8 cellular contexts compared by ENCODE assay signal in genomic region chrX:153723351-153724251, GRCh38. TPM values are rescaled to one million over a fixed set of nuclear protein-coding genes. Genes with fewer than 3 reads are reported as not detected.
DNase-seq lines count a peak whose midpoint lies in the region; ATAC-seq, FAIRE-seq and TF ChIP-seq lines count a peak whose summit lies in the region.

No MANE protein-coding gene starts in this region.

- peak overlapping the region; percentile 52; the same call in 1 of the 2 replicates for H2AFZ ChIP-seq in DND-41 (ENCODE audit: low read depth, low read length)
- no peak overlapping the region for H2AFZ ChIP-seq in SK-N-SH (ENCODE audit: low read depth)

- peak in 1 of 3 donors; percentile 9 for TF ChIP-seq POLR2A in body of pancreas (IDR thresholded peaks at IDR 0.05)

- peaks cover 39% of the 10 kb centered on the region for H3K36me3 ChIP-seq in DND-41 (ENCODE audit: insufficient read depth, low read length)
- H3K36me3 ChIP-seq in SK-N-SH (replicated peaks in 1 of 2; ENCODE audit: control insufficient read depth in 1 of 2, insufficient read depth in 2 of 2, low read length in 1 of 2) = peaks cover 8 to 22% of the 10 kb centered on the region in 2 experiments
- H3K36me3 ChIP-seq in body of pancreas (replicated peaks in 1 of 2; ENCODE audit: insufficient read depth in 1 of 2, low read depth in 2 of 2) = no peaks in the 10 kb centered on the region
- peaks cover 1% of the 10 kb centered on the region for H3K36me3 ChIP-seq in kidney epithelial cell (ENCODE audit: control insufficient read depth, insufficient read depth, low read length)

- H3K9me2 ChIP-seq in SK-N-SH = no peaks in the 10 kb centered on the region

- H3K27me3 ChIP-seq in DND-41 (ENCODE audit: insufficient read depth, low read length, poor library complexity) = no peaks in the 10 kb centered on the region
- no peaks in the 10 kb centered on the region; the same call in 1 of the 2 replicates for H3K27me3 ChIP-seq in SK-N-SH (ENCODE audit: insufficient read depth)
- no peaks in the 10 kb centered on the region for H3K27me3 ChIP-seq in body of pancreas
- no peaks in the 10 kb centered on the region for H3K27me3 ChIP-seq in kidney epithelial cell (ENCODE audit: control insufficient read depth, insufficient read depth, low read length)

- no peak for TF ChIP-seq RAD21 in SK-N-SH (IDR thresholded peaks at IDR 0.05; ENCODE audit: low read length)

- H3K79me2 ChIP-seq in DND-41 (ENCODE audit: insufficient read depth, low read length) (peaks cover 45% of the 10 kb centered on the region), SK-N-SH (ENCODE audit: insufficient read depth) (peaks cover 49% of the 10 kb centered on the region)

- no peaks in the 10 kb centered on the region for H3K9me3 ChIP-seq in DND-41 (ENCODE audit: insufficient read depth, low read length, severe bottlenecking)
- no peaks in the 10 kb centered on the region for H3K9me3 ChIP-seq in SK-N-SH
- no peaks in the 10 kb centered on the region for H3K9me3 ChIP-seq in body of pancreas

- peak; percentile 12 for DNase-seq in DND-41
- DNase-seq in HTR-8/SVneo (ENCODE audit: insufficient read length, low spot score) = peak; percentile 11
- peak; percentile 68 for DNase-seq in SK-N-SH
- DNase-seq in body of pancreas = peak; percentile 37 to 51 (median 45)
- no peak for DNase-seq in kidney epithelial cell (ENCODE audit: low read depth)
- DNase-seq in stimulated activated CD4-positive, alpha-beta T cell treated with anti-CD3 and anti-CD28 coated beads, TNF-alpha, amount 100 ng/mL, for 48 hours (ENCODE audit: low read depth in 3 of 3) = peak in 2 of 3 donors; percentile 27 to 60
- no peak for DNase-seq in ureter (ENCODE audit: low spot score)

- no peak for TF ChIP-seq EP300 in SK-N-SH (IDR thresholded peaks at IDR 0.05; ENCODE audit: borderline replicate concordance in 1 of 2, low read depth in 1 of 2, low read length in 1 of 2)

- TF ChIP-seq CTCF in DND-41 (IDR thresholded peaks at IDR 0.05; ENCODE audit: borderline replicate concordance, extremely low read depth, low read length, poor library complexity, severe bottlenecking) (peak; percentile 54), SK-N-SH (IDR thresholded peaks at IDR 0.05) (peak; percentile 49), body of pancreas (IDR thresholded peaks at IDR 0.05) (peak in 2 of 7 experiments; percentile 2 to 18), kidney epithelial cell (IDR thresholded peaks at IDR 0.05; ENCODE audit: insufficient read depth, low read length, poor library complexity, severe bottlenecking) (peak; percentile 56)

- intact Hi-C loops in body of pancreas (cut with DNase I) = no loop called here

- CTCF ChIA-PET in SK-N-SH (lab: Yijun Ruan, JAX) = no interaction called here

- POLR2A ChIA-PET in SK-N-SH (lab: Yijun Ruan, JAX) = no interaction called here

- H4K20me1 ChIP-seq in DND-41 (ENCODE audit: insufficient read depth, low read length) (peaks cover 31% of the 10 kb centered on the region), SK-N-SH (ENCODE audit: insufficient read depth) (peaks cover 30% of the 10 kb centered on the region)

- peak overlapping the region; percentile 78 for H3K9ac ChIP-seq in DND-41 (ENCODE audit: low read depth, low read length)
- peak overlapping the region; percentile 76 for H3K9ac ChIP-seq in SK-N-SH

- H3K4me2 ChIP-seq in DND-41 (ENCODE audit: insufficient read depth, low read length) = peak overlapping the region; percentile 97
- peak overlapping the region; percentile 84 for H3K4me2 ChIP-seq in SK-N-SH

- H3F3A ChIP-seq in SK-N-SH (replicated peaks; ENCODE audit: insufficient read depth) = no peaks in the 10 kb centered on the region

- whole genome bisulfite sequencing in SK-N-SH (ENCODE audit: low lambda C conversion rate) = 14% methylated on average over 14 of the region's 78 CpGs
- 0 to 1% methylated on average over 5 to 38 of the region's 78 CpGs for WGBS in body of pancreas, 2 donors

- H3K4me1 ChIP-seq in DND-41 (ENCODE audit: insufficient read depth, low read length) (peaks cover 24% of the 10 kb centered on the region), SK-N-SH (ENCODE audit: control insufficient read depth in 1 of 2, insufficient read depth in 2 of 2, low read depth in 1 of 2, low read length in 1 of 2) (peaks cover 7 to 38% of the 10 kb centered on the region in 2 experiments; a peak in 3 of 4 replicates), body of pancreas (peaks cover 79% of the 10 kb centered on the region)

- no peak for FAIRE-seq in HTR-8/SVneo (lab: Jason Lieb, UNC)

- H3K4me3 ChIP-seq in DND-41 (ENCODE audit: low read depth in 1 of 2, low read length in 2 of 2) (peak overlapping the region; percentile 62 to 85; a peak in 3 of 4 replicates), SK-N-SH (ENCODE audit: low read depth in 2 of 2, low read length in 1 of 2) (peak overlapping the region; percentile 63 to 64), body of pancreas (peak overlapping the region; percentile 16 to 58), kidney epithelial cell (ENCODE audit: low read depth, low read length) (peak overlapping the region; percentile 74)

- peak overlapping the region; percentile 78 for H3K27ac ChIP-seq in DND-41 (ENCODE audit: low read length)
- H3K27ac ChIP-seq in SK-N-SH (ENCODE audit: low read depth in 2 of 2, low read length in 1 of 2) = peak overlapping the region; percentile 76
- H3K27ac ChIP-seq in body of pancreas = peak overlapping the region; percentile 48 to 92 (median 87)

- ATAC-seq in DND-41 (ENCODE audit: insufficient read depth, low read depth) (peak; percentile 55), GM21423 (IDR thresholded peaks at IDR 0.05; ENCODE audit: unreplicated experiment) (peak; percentile 29), body of pancreas (no peak)

TF ChIP-seq in SK-N-SH, 30 proteins besides CTCF, POLR2A, EP300 and RAD21 (continues in another document):
- peak; percentile 50; the same call in 1 of the 2 replicates for TF ChIP-seq MXI1 (IDR thresholded peaks at IDR 0.05; ENCODE audit: low read depth, low read length)
- no peak for TF ChIP-seq RCOR1 (IDR thresholded peaks at IDR 0.05; ENCODE audit: low read length)
- TF ChIP-seq EZH2phosphoT487 (IDR thresholded peaks at IDR 0.05; ENCODE audit: borderline replicate concordance, low read depth) = no peak
- peak; percentile 70; the same call in 1 of the 2 replicates for TF ChIP-seq MAX (IDR thresholded peaks at IDR 0.05; ENCODE audit: low read depth)
- TF ChIP-seq FOXJ3 (CRISPR knock-in tag; IDR thresholded peaks at IDR 0.05) = no peak
- no peak for TF ChIP-seq CHD2 (IDR thresholded peaks at IDR 0.05; ENCODE audit: low read length, partially characterized antibody)
- TF ChIP-seq SIN3A (IDR thresholded peaks at IDR 0.05; ENCODE audit: borderline replicate concordance, low read depth, low read length) = no peak
- TF ChIP-seq ZBTB33 (IDR thresholded peaks at IDR 0.05; ENCODE audit: borderline replicate concordance, low read depth) = no peak

RNA-seq across cellular contexts. Expression of gene BCAP31, which starts 0.6 kb away (rescaled TPM):
- polyA plus RNA-seq in SK-N-SH (2012; rRNA removed) = 173 and 220 TPM in 2 replicates
- 161 and 178 TPM in 2 replicates for polyA plus RNA-seq in SK-N-SH (2012; cell fraction: cytosol; rRNA removed)
- 111 and 125 TPM in 2 replicates for polyA plus RNA-seq in SK-N-SH (2012; cell fraction: nucleus; rRNA removed)
- total RNA-seq in body of pancreas (10 to 100 TPM; 64.6 TPM), kidney epithelial cell (148 and 179 TPM in 2 replicates), ureter (315 TPM)

RNA-seq across cellular contexts. Expression of gene ABCD1, which starts 1.1 kb away (rescaled TPM):
- polyA plus RNA-seq in SK-N-SH (2012; rRNA removed) = 7.2 and 7.9 TPM in 2 replicates
- 2.8 and 5.4 TPM in 2 replicates for polyA plus RNA-seq in SK-N-SH (2012; cell fraction: cytosol; rRNA removed)
- polyA plus RNA-seq in SK-N-SH (2012; cell fraction: nucleus; rRNA removed) = 17.4 and 18.9 TPM in 2 replicates
- 10 to 100 TPM; 11.2 to 31.6 TPM for total RNA-seq in body of pancreas
- 14.2 and 15.3 TPM in 2 replicates for total RNA-seq in kidney epithelial cell
- total RNA-seq in ureter = 15.1 TPM

RNA-seq across cellular contexts. Expression of gene SLC6A8, which starts 35.9 kb away (rescaled TPM):
- polyA plus RNA-seq in SK-N-SH (2012; rRNA removed) = 22.3 and 30.8 TPM in 2 replicates
- polyA plus RNA-seq in SK-N-SH (2012; cell fraction: cytosol; rRNA removed) = 14.8 and 24.2 TPM in 2 replicates
- polyA plus RNA-seq in SK-N-SH (2012; cell fraction: nucleus; rRNA removed) = 64.5 and 67.9 TPM in 2 replicates
- total RNA-seq in body of pancreas (10 to 100 TPM; 11.7 to 18.5 TPM), kidney epithelial cell (35.0 and 36.0 TPM in 2 replicates), ureter (70.3 TPM)

RNA-seq across cellular contexts. Expression of gene PLXNB3, which starts 40.4 kb away (rescaled TPM):
- polyA plus RNA-seq in SK-N-SH (2012; rRNA removed) = 13.8 and 15.5 TPM in 2 replicates
- polyA plus RNA-seq in SK-N-SH (2012; cell fraction: cytosol; rRNA removed) = 4.8 and 6.1 TPM in 2 replicates
- polyA plus RNA-seq in SK-N-SH (2012; cell fraction: nucleus; rRNA removed) = 102 and 172 TPM in 2 replicates
- total RNA-seq in body of pancreas (10 to 100 TPM in 1 of 2 donors, 1 to 10 TPM in 1; 4.2 to 13.2 TPM), kidney epithelial cell (3.6 and 9.1 TPM in 2 replicates), ureter (42.8 TPM)

RNA-seq across cellular contexts. Expression of gene PNCK, which starts 50.0 kb away (rescaled TPM):
- 1.2 and 2.5 TPM in 2 replicates for polyA plus RNA-seq in SK-N-SH (2012; rRNA removed)
- 0.44 and 0.64 TPM in 2 replicates for polyA plus RNA-seq in SK-N-SH (2012; cell fraction: cytosol; rRNA removed)
- 12.7 and 15.1 TPM in 2 replicates for polyA plus RNA-seq in SK-N-SH (2012; cell fraction: nucleus; rRNA removed)
- not detected for total RNA-seq in body of pancreas
- 0.34 and 1.6 TPM in 2 replicates for total RNA-seq in kidney epithelial cell
- 12.3 TPM for total RNA-seq in ureter

Comparison
In these comparisons a context has a peak if more than half of its experiments do, and no peak if none do; other contexts are left out.
1. DNase-seq: peak in DND-41 (single experiment), HTR-8/SVneo (single experiment), SK-N-SH (single experiment), body of pancreas (4 of 4) and stimulated activated CD4-positive, alpha-beta T cell treated with anti-CD3 and anti-CD28 coated beads, TNF-alpha, amount 100 ng/mL, for 48 hours (2 of 3); none in kidney epithelial cell (single experiment) and ureter (single experiment).
2. Peak in every context shown above with its lines, with median percentiles within 50 percentile points of each other: H3K27ac ChIP-seq and H3K4me3 ChIP-seq.